ENCODE assay signal across 7 cellular contexts in genomic region chr12:53352331-53353258, GRCh38. TPM values are rescaled to one million over a fixed set of nuclear protein-coding genes. Genes with fewer than 3 reads are reported as not detected.
DNase-seq lines count a peak whose midpoint lies in the region; ATAC-seq and TF ChIP-seq lines count a peak whose summit lies in the region.

No MANE protein-coding gene starts in this region.

- H3K27ac Mint-ChIP-seq in chondrocyte (ENCODE audit: unreplicated experiment) = no peak overlapping the region

- H3K4me1 Mint-ChIP-seq in chondrocyte (ENCODE audit: low read depth) = peaks cover 5% of the 10 kb centered on the region

- H3K36me3 Mint-ChIP-seq in chondrocyte (ENCODE audit: low read depth) = no peaks in the 10 kb centered on the region

- H3K27me3 Mint-ChIP-seq in chondrocyte (ENCODE audit: low read depth) = no peaks in the 10 kb centered on the region

- TF ChIP-seq CTCF in chondrocyte (IDR thresholded peaks at IDR 0.05) = peak; percentile 94

- DNase-seq in NCI-H524 (lab: John Stamatoyannopoulos, UW) = peak; percentile 61 to 82
- peak; percentile 71 to 74 for DNase-seq in activated CD4-positive, alpha-beta T cell treated with anti-CD3 and anti-CD28 coated beads for 24 hours (ENCODE audit: low read depth in 2 of 2)
- no peak for DNase-seq in chondrocyte (ENCODE audit: low spot score)
- peak; percentile 83 for DNase-seq in left lobe of liver (ENCODE audit: low spot score)
- peak; percentile 71 to 75 for DNase-seq in stimulated activated CD4-positive, alpha-beta T cell treated with anti-CD3 and anti-CD28 coated beads, Interleukin-4, amount 100 ng/mL, for 48 hours (ENCODE audit: low read depth in 2 of 2)

- H3K4me3 Mint-ChIP-seq in chondrocyte (ENCODE audit: unreplicated experiment) = no peak overlapping the region

- no peaks in the 10 kb centered on the region for H3K9me3 Mint-ChIP-seq in chondrocyte (ENCODE audit: low read depth)

- ATAC-seq in GM18502 (IDR thresholded peaks at IDR 0.05; ENCODE audit: poor library complexity, unreplicated experiment) (peak; percentile 72), HG03342 (IDR thresholded peaks at IDR 0.05; ENCODE audit: unreplicated experiment) (peak; percentile 68), left lobe of liver (peak; percentile 100)

RNA-seq across cellular contexts. Expression of gene SP7, which starts 16.4 kb away (rescaled TPM):
- total RNA-seq in chondrocyte = not detected in 3 replicates
- total RNA-seq in left lobe of liver = not detected

RNA-seq across cellular contexts. Expression of gene SP1, which starts 27.4 kb away (rescaled TPM):
- total RNA-seq in chondrocyte (57.1 to 59.7 TPM (median 59.0 TPM) in 3 replicates), left lobe of liver (24.5 TPM)

RNA-seq across cellular contexts. Expression of gene AAAS, which starts 31.2 kb away (rescaled TPM):
- total RNA-seq in chondrocyte (48.6 to 71.1 TPM (median 52.8 TPM) in 3 replicates), left lobe of liver (28.2 TPM)

RNA-seq across cellular contexts. Expression of gene MYG1, which starts 53.1 kb away (rescaled TPM):
- 44.1 to 47.0 TPM (median 47.0 TPM) in 3 replicates for total RNA-seq in chondrocyte
- total RNA-seq in left lobe of liver = 24.0 TPM

RNA-seq across cellular contexts. Expression of gene PFDN5, which starts 57.3 kb away (rescaled TPM):
- total RNA-seq in chondrocyte = 266 to 309 TPM (median 274 TPM) in 3 replicates
- 114 TPM for total RNA-seq in left lobe of liver
